ENCODE assay signal across 1 cellular context in the genomic region with DNA sequence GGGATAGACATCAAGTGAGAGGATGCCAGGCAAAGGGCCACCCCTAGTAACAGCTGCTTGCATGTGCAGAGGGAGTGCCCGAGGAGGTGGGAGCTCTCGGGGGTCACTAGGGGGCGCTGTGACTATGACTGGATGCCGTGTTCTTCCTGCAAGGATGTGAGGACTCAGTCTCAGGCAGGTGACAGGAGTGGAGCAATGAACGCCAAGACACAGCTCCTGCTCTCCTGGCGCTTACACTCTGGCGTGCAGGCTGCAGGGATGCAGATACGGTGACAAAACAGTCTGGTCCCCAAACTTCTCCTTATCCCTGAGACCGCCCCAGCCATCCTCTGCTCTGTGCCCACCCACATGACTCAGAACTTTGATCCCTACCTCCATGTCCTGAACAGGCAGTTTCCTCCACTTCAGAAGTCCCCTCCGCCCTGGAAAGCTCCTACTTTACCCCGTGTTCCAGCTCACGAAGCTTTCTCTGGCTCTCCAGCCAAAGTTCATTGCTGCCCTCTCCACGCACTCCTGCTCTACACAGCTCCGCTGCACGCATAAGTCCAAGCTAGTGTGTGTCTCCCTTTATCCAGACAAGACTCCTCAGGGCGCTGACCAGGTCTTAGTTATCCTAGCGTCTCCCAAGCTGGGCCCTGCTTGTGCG.
A peak's percentile ranks its signal among the peaks of the same experiment; 100 is the strongest.
TF ChIP-seq lines count a peak whose summit lies in the region.

No MANE protein-coding gene starts in this region.

TF ChIP-seq in WTC11, 78 proteins besides CTCF, POLR2A, EP300 and RAD21 (continued from another document):
- TF ChIP-seq, protein P1, sequence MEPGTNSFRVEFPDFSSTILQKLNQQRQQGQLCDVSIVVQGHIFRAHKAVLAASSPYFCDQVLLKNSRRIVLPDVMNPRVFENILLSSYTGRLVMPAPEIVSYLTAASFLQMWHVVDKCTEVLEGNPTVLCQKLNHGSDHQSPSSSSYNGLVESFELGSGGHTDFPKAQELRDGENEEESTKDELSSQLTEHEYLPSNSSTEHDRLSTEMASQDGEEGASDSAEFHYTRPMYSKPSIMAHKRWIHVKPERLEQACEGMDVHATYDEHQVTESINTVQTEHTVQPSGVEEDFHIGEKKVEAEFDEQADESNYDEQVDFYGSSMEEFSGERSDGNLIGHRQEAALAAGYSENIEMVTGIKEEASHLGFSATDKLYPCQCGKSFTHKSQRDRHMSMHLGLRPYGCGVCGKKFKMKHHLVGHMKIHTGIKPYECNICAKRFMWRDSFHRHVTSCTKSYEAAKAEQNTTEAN (CRISPR knock-in tag; IDR thresholded peaks at IDR 0.05) = no peak
- TF ChIP-seq CBFB (CRISPR knock-in tag; IDR thresholded peaks at IDR 0.05; ENCODE audit: low read depth) (no peak), NR3C1 (CRISPR knock-in tag; conservative IDR thresholded peaks at IDR 0.05; ENCODE audit: low read depth) (no peak)
- TF ChIP-seq, protein P2, sequence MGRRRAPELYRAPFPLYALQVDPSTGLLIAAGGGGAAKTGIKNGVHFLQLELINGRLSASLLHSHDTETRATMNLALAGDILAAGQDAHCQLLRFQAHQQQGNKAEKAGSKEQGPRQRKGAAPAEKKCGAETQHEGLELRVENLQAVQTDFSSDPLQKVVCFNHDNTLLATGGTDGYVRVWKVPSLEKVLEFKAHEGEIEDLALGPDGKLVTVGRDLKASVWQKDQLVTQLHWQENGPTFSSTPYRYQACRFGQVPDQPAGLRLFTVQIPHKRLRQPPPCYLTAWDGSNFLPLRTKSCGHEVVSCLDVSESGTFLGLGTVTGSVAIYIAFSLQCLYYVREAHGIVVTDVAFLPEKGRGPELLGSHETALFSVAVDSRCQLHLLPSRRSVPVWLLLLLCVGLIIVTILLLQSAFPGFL (CRISPR knock-in tag; IDR thresholded peaks at IDR 0.05; ENCODE audit: borderline replicate concordance) = no peak
- TF ChIP-seq, protein P3, sequence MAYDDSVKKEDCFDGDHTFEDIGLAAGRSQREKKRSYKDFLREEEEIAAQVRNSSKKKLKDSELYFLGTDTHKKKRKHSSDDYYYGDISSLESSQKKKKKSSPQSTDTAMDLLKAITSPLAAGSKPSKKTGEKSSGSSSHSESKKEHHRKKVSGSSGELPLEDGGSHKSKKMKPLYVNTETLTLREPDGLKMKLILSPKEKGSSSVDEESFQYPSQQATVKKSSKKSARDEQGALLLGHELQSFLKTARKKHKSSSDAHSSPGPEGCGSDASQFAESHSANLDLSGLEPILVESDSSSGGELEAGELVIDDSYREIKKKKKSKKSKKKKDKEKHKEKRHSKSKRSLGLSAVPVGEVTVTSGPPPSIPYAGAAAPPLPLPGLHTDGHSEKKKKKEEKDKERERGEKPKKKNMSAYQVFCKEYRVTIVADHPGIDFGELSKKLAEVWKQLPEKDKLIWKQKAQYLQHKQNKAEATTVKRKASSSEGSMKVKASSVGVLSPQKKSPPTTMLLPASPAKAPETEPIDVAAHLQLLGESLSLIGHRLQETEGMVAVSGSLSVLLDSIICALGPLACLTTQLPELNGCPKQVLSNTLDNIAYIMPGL (CRISPR knock-in tag; IDR thresholded peaks at IDR 0.05) = peak; percentile 59; the same call in 1 of the 2 replicates
